1 cellular context compared by ENCODE assay signal in genomic region chr16:52546291-52546941, GRCh38.
TF ChIP-seq lines count a peak whose summit lies in the region.

No MANE protein-coding gene starts in this region.

TF ChIP-seq in HepG2, 621 proteins besides CTCF, POLR2A, EP300 and RAD21 (continued from another document and continues in another):
- TF ChIP-seq, protein P1, sequence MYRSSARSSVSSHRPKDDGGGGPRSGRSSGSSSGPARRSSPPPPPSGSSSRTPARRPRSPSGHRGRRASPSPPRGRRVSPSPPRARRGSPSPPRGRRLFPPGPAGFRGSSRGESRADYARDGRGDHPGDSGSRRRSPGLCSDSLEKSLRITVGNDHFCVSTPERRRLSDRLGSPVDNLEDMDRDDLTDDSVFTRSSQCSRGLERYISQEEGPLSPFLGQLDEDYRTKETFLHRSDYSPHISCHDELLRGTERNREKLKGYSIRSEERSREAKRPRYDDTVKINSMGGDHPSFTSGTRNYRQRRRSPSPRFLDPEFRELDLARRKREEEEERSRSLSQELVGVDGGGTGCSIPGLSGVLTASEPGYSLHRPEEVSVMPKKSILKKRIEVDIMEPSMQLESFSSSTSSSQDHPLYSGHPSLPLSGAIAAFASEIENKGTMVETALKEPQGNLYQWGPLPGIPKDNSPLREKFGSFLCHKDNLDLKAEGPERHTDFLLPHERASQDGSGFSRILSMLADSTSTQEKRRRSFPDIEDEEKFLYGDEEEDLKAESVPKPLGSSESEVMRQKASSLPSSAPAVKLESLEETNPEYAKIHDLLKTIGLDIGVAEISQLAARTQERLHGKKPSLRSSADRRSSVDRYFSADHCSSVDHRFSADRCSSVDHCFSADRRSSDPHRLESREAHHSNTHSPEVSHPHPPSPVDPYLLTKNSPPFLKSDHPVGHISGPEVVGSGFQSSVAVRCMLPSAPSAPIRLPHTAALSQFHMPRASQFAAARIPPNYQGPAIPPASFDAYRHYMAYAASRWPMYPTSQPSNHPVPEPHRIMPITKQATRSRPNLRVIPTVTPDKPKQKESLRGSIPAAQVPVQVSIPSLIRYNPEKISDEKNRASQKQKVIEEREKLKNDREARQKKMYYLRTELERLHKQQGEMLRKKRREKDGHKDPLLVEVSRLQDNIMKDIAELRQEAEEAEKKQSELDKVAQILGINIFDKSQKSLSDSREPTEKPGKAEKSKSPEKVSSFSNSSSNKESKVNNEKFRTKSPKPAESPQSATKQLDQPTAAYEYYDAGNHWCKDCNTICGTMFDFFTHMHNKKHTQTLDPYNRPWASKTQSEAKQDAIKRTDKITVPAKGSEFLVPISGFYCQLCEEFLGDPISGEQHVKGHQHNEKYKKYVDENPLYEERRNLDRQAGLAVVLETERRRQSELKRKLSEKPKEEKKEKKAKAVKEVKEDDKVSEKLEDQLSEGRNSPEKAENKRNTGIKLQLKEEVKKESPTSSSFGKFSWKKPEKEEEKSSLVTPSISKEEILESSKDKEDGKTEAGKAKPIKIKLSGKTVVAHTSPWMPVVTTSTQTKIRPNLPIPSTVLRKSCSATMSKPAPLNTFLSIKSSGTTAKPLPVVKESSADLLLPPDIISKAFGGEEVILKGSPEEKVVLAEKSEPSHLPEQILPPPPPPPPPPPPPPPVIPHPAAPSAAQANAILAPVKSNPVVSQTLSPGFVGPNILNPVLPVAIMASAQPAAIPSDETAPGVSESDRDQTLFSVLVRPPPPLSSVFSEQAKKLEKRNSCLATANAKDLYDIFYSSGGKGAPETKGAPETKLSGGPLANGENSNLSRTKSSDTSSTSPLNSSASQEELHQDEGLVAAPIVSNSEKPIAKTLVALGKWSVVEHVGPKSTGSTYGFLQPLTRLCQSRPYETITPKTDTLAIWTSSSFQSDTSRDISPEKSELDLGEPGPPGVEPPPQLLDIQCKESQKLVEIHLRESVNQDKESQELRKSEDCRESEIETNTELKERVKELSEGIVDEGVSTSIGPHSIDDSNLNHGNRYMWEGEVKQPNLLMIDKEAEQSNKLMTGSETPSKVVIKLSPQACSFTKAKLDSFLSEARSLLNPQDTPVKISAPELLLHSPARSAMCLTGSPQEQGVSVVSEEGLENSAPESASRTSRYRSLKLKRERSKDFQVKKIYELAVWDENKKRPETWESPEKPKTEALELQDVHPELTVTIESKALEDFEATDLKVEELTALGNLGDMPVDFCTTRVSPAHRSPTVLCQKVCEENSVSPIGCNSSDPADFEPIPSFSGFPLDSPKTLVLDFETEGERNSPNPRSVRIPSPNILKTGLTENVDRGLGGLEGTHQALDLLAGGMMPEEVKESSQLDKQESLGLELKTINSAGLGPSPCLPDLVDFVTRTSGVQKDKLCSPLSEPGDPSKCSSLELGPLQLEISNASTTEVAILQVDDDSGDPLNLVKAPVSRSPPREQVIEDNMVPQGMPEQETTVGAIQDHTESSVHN (CRISPR knock-in tag; IDR thresholded peaks at IDR 0.05) = peak; percentile 48; the same call in 1 of the 2 replicates
- TF ChIP-seq DMAP1 (CRISPR knock-in tag; IDR thresholded peaks at IDR 0.05) (no peak), ZHX1 (CRISPR knock-in tag; IDR thresholded peaks at IDR 0.05; ENCODE audit: low read depth) (no peak), SRY (CRISPR knock-in tag; IDR thresholded peaks at IDR 0.05) (no peak), HNRNPL (IDR thresholded peaks at IDR 0.05; ENCODE audit: low read depth, low read length) (no peak), TRAFD1 (CRISPR knock-in tag; IDR thresholded peaks at IDR 0.05; ENCODE audit: borderline replicate concordance) (no peak), ZNF253 (CRISPR knock-in tag; IDR thresholded peaks at IDR 0.05; ENCODE audit: borderline replicate concordance) (no peak), POGZ (CRISPR knock-in tag; IDR thresholded peaks at IDR 0.05) (no peak), DNMT1 (CRISPR knock-in tag; IDR thresholded peaks at IDR 0.05) (no peak), ZBTB10 (CRISPR knock-in tag; IDR thresholded peaks at IDR 0.05; ENCODE audit: borderline replicate concordance) (no peak), SNAPC2 (CRISPR knock-in tag; IDR thresholded peaks at IDR 0.05) (no peak), CEBPZ (IDR thresholded peaks at IDR 0.05; ENCODE audit: low read length) (no peak), NR0B2 (CRISPR knock-in tag; IDR thresholded peaks at IDR 0.05) (no peak), ZNF451 (CRISPR knock-in tag; IDR thresholded peaks at IDR 0.05) (no peak), HHEX (CRISPR knock-in tag; IDR thresholded peaks at IDR 0.05) (no peak), TBX3 (IDR thresholded peaks at IDR 0.05; ENCODE audit: borderline replicate concordance) (no peak), KLF13 (CRISPR knock-in tag; IDR thresholded peaks at IDR 0.05) (no peak), SETDB1 (CRISPR knock-in tag; IDR thresholded peaks at IDR 0.05; ENCODE audit: borderline replicate concordance) (no peak), ZBTB37 (CRISPR knock-in tag; IDR thresholded peaks at IDR 0.05) (no peak), MTA1 (CRISPR knock-in tag; IDR thresholded peaks at IDR 0.05; ENCODE audit: borderline replicate concordance) (no peak), RBM39 (IDR thresholded peaks at IDR 0.05; ENCODE audit: low read depth, low read length, poor library complexity, severe bottlenecking) (peak; percentile 66), ZNF552 (CRISPR knock-in tag; IDR thresholded peaks at IDR 0.05; ENCODE audit: borderline replicate concordance) (no peak; the same call in 1 of the 2 replicates)
- TF ChIP-seq, protein P2, sequence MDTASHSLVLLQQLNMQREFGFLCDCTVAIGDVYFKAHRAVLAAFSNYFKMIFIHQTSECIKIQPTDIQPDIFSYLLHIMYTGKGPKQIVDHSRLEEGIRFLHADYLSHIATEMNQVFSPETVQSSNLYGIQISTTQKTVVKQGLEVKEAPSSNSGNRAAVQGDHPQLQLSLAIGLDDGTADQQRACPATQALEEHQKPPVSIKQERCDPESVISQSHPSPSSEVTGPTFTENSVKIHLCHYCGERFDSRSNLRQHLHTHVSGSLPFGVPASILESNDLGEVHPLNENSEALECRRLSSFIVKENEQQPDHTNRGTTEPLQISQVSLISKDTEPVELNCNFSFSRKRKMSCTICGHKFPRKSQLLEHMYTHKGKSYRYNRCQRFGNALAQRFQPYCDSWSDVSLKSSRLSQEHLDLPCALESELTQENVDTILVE (CRISPR knock-in tag; IDR thresholded peaks at IDR 0.05) = no peak
- TF ChIP-seq, protein P3, sequence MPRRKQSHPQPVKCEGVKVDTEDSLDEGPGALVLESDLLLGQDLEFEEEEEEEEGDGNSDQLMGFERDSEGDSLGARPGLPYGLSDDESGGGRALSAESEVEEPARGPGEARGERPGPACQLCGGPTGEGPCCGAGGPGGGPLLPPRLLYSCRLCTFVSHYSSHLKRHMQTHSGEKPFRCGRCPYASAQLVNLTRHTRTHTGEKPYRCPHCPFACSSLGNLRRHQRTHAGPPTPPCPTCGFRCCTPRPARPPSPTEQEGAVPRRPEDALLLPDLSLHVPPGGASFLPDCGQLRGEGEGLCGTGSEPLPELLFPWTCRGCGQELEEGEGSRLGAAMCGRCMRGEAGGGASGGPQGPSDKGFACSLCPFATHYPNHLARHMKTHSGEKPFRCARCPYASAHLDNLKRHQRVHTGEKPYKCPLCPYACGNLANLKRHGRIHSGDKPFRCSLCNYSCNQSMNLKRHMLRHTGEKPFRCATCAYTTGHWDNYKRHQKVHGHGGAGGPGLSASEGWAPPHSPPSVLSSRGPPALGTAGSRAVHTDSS (CRISPR knock-in tag; conservative IDR thresholded peaks at IDR 0.05) = no peak
- TF ChIP-seq, protein P4, sequence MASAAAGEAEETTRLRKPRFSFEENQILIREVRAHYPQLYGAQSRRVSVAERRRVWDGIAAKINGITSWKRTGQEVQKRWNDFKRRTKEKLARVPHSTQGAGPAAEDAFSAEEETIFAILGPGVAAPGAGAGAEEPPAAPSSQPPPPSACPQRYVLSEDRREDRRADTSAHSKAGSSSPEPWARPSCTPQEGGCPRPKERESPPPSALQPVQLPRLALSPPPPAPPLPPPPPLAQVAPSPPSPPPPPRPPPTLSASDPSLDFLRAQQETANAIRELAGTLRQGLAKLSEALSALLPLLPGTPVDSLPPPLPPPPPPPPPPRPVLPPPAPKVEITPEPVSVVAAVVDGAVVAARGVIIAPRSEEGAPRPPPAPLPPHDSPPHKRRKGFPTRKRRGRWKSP (CRISPR knock-in tag; IDR thresholded peaks at IDR 0.05) = no peak
